In the genomic region with DNA sequence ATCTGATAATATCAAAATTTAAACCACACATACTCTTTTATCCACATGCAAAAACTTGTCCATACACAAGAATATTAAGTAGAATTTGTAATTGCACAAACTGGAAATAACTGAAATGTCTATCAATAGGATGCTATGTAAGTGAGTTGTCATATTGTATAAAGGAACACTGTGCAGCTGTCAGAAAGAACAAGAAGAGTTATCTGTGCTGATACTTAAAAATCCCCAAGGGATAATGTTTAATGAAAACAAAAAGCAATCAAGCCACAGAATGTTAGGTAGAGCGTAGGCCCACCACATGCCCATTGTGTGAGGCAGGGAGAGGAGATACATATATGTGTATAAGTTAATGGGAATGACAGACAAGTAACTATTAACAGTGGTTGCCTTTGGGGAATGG, we compare ENCODE assay signal across 10 cellular contexts. TPM values are rescaled to one million over a fixed set of nuclear protein-coding genes. Genes with fewer than 3 reads are reported as not detected.
DNase-seq lines count a peak whose midpoint lies in the region; ATAC-seq and TF ChIP-seq lines count a peak whose summit lies in the region.
"Had no signal": no experiment of that assay in that cellular context is flagged by ENCODE, and none has a peak within 500 bp of the region (broad histone marks: within the 10 kb centered on the region; RNA-seq: fewer than 3 reads in every experiment).

No MANE protein-coding gene starts in this region.

- 16 to 23% methylated on average over 1 of the region's 1 CpG for WGBS in tibial nerve, 2 donors

- H3K4me1 ChIP-seq in mucosa of rectum (ENCODE audit: control insufficient read depth in 2 of 2, insufficient read depth in 2 of 2, low read length in 2 of 2), result peaks cover 9 to 19% of the 10 kb centered on the region in 2 donors
- H3K4me1 ChIP-seq in tibial nerve, result peaks cover 0 to 47% (median 18%) of the 10 kb centered on the region in 4 donors

- H3K9ac ChIP-seq in mucosa of rectum (ENCODE audit: low read depth in 1 of 2, low read length in 2 of 2), result peak overlapping the region; percentile 79

- H3K4me3 Mint-ChIP-seq in activated CD8-positive, alpha-beta memory T cell treated with anti-CD3 and anti-CD28 coated beads, Interleukin-2, amount 10 ng/mL, durations not matched to agents 7 days and 5 days, result peak overlapping the region; percentile 39
- H3K4me3 Mint-ChIP-seq in chondrocyte (ENCODE audit: unreplicated experiment), result peak overlapping the region; percentile 35

- H3K27me3 Mint-ChIP-seq in activated CD8-positive, alpha-beta memory T cell treated with anti-CD3 and anti-CD28 coated beads, Interleukin-2, amount 10 ng/mL, durations not matched to agents 7 days and 5 days, result no peaks in the 10 kb centered on the region
- no peaks in the 10 kb centered on the region for H3K27me3 Mint-ChIP-seq in chondrocyte (ENCODE audit: low read depth)

- H3K27me3 ChIP-seq in mucosa of rectum (ENCODE audit: control insufficient read depth in 2 of 2, insufficient read depth in 2 of 2, low read length in 2 of 2), result no peaks in the 10 kb centered on the region
- no peaks in the 10 kb centered on the region for H3K27me3 ChIP-seq in tibial nerve

- H3K4me1 Mint-ChIP-seq in activated CD8-positive, alpha-beta memory T cell treated with anti-CD3 and anti-CD28 coated beads, Interleukin-2, amount 10 ng/mL, durations not matched to agents 7 days and 5 days, result peaks cover 44% of the 10 kb centered on the region
- H3K4me1 Mint-ChIP-seq in chondrocyte (ENCODE audit: low read depth), result peaks cover 43% of the 10 kb centered on the region

- peaks cover 8% of the 10 kb centered on the region for H3K36me3 Mint-ChIP-seq in activated CD8-positive, alpha-beta memory T cell treated with anti-CD3 and anti-CD28 coated beads, Interleukin-2, amount 10 ng/mL, durations not matched to agents 7 days and 5 days
- H3K36me3 Mint-ChIP-seq in chondrocyte (ENCODE audit: low read depth), result no peaks in the 10 kb centered on the region

- H3K4me3 ChIP-seq in mucosa of rectum (ENCODE audit: low read length in 2 of 2) (peak overlapping the region; percentile 91 to 97), tibial nerve (peak overlapping the region; percentile 60 to 81 (median 66))

- no peak for TF ChIP-seq CTCF in chondrocyte (IDR thresholded peaks at IDR 0.05)
- no peak for TF ChIP-seq CTCF in tibial nerve (IDR thresholded peaks at IDR 0.05)
- TF ChIP-seq CTCF in GM10266 (IDR thresholded peaks at IDR 0.05; ENCODE audit: control insufficient read depth, insufficient read depth, low read depth, missing control alignments), result no peak

- CTCF ChIA-PET in activated CD8-positive, alpha-beta memory T cell treated with anti-CD3 and anti-CD28 coated beads, Interleukin-2, amount 10 ng/mL, durations not matched to agents 7 days and 5 days (lab: Charles Lee), result interaction anchor here (0.7 to 1.7 kb wide), 4 partner anchors 13 to 161 kb away, joined by 4 to 7 read pairs (median 4); no protein-coding TSS in a partner anchor

- H3K27ac ChIP-seq in mucosa of rectum (ENCODE audit: low read depth in 2 of 2, low read length in 2 of 2) (peak overlapping the region; percentile 43 to 57), tibial nerve (peak overlapping the region; percentile 63 to 93 (median 87))

- H3K9me3 ChIP-seq in mucosa of rectum (ENCODE audit: control insufficient read depth in 2 of 2, low read length in 2 of 2) (no peaks in the 10 kb centered on the region), tibial nerve (no peaks in the 10 kb centered on the region)

- DNase-seq in activated CD8-positive, alpha-beta memory T cell treated with anti-CD3 and anti-CD28 coated beads, Interleukin-2, amount 10 ng/mL, durations not matched to agents 7 days and 5 days, result no peak
- no peak for DNase-seq in activated CD8-positive, alpha-beta memory T cell treated with anti-CD3 and anti-CD28 coated beads for 24 hours
- DNase-seq in chondrocyte (ENCODE audit: low spot score) (no peak), tibial nerve (ENCODE audit: low spot score in 2 of 2) (no peak), MV-4-11 (lab: John Stamatoyannopoulos, UW) (no peak), GM10266 (ENCODE audit: extremely low spot score) (no peak), HuH-7.5 (ENCODE audit: low spot score) (no peak)
- DNase-seq: islet precursor cell, PC-3 had no signal

- H3K9me3 Mint-ChIP-seq in activated CD8-positive, alpha-beta memory T cell treated with anti-CD3 and anti-CD28 coated beads, Interleukin-2, amount 10 ng/mL, durations not matched to agents 7 days and 5 days (ENCODE audit: low read depth), result no peaks in the 10 kb centered on the region
- H3K9me3 Mint-ChIP-seq in chondrocyte (ENCODE audit: low read depth), result no peaks in the 10 kb centered on the region

- TF ChIP-seq EP300 in tibial nerve (IDR thresholded peaks at IDR 0.05), result no peak

- no peak for TF ChIP-seq POLR2A in tibial nerve (IDR thresholded peaks at IDR 0.05)

- H3K36me3 ChIP-seq in mucosa of rectum (ENCODE audit: control insufficient read depth in 2 of 2, insufficient read depth in 2 of 2, low read length in 2 of 2), result no peaks in the 10 kb centered on the region
- H3K36me3 ChIP-seq in tibial nerve, result peaks cover 0 to 37% (median 0%) of the 10 kb centered on the region in 3 donors

- no peak overlapping the region for H3K27ac Mint-ChIP-seq in activated CD8-positive, alpha-beta memory T cell treated with anti-CD3 and anti-CD28 coated beads, Interleukin-2, amount 10 ng/mL, durations not matched to agents 7 days and 5 days
- H3K27ac Mint-ChIP-seq in chondrocyte (ENCODE audit: unreplicated experiment), result no peak overlapping the region

- ATAC-seq in activated CD8-positive, alpha-beta memory T cell treated with anti-CD3 and anti-CD28 coated beads, Interleukin-2, amount 10 ng/mL, durations not matched to agents 7 days and 5 days, result no peak
- ATAC-seq: PC-3 had no signal

RNA-seq across cellular contexts. Expression of gene HIGD1C, which starts 25.9 kb away (rescaled TPM):
- not detected for total RNA-seq in activated CD8-positive, alpha-beta memory T cell treated with anti-CD3 and anti-CD28 coated beads, Interleukin-2, amount 10 ng/mL, durations not matched to agents 7 days and 5 days
- not detected in 3 replicates for total RNA-seq in chondrocyte
- total RNA-seq in tibial nerve, result not detected
- total RNA-seq: PC-3 had no signal
